ENCODE assay signal across 22 cellular contexts in the genomic region with DNA sequence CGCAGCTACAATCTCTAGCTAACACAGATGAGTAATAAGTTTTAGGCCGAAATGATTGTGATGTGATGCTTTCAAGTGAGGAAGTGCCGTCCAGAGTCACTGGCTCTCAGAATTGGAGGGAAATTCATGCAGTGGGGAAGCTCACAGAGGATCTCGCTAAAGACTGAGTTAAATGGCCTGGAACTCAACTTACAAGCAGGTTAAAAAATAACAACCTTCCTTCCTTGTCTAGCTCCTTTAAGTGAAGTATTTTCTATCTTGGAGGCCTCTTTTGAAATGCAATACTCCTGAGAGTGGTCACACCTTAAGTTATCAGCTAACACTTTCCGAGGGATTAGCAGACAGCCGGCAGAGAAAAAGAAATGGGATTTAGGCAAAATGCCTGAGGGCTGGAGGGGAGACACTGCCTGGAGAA.
"Had no signal": no experiment of that assay in that cellular context is flagged by ENCODE, and none has a peak within 500 bp of the region (broad histone marks: within the 10 kb centered on the region; RNA-seq: fewer than 3 reads in every experiment).

No MANE protein-coding gene starts in this region.

- H3K27me3 ChIP-seq: brain microvascular endothelial cell, dorsolateral prefrontal cortex, foreskin keratinocyte, thyroid gland had no signal

- ATAC-seq: activated CD4-positive, CD25-positive, alpha-beta regulatory T cell treated with anti-CD3 and anti-CD28 coated beads, Interleukin-2, amount 50 U/mL, for 24 hours; foreskin keratinocyte; left ventricle myocardium superior; natural killer cell had no signal

- DNase-seq: activated CD4-positive, alpha-beta T cell treated with anti-CD3 and anti-CD28 coated beads, Interleukin-2, amount 10 ng/mL, durations not matched to agents 7 days and 5 days; activated CD8-positive, alpha-beta memory T cell treated with anti-CD3 and anti-CD28 coated beads, Interleukin-2, amount 50 U/mL, for 4 hours; activated effector memory CD4-positive, alpha-beta T cell treated with Interleukin-2 at 50 U/mL for 16 hours; activated naive CD4-positive, alpha-beta T cell treated with anti-CD3 and anti-CD28 coated beads, Interleukin-2, amount 50 U/mL, for 16 hours; activated T-cell treated with anti-CD3 and anti-CD28 coated beads, Interleukin-2, amount 50 U/mL, for 48 hours; aorta; brain microvascular endothelial cell; central memory CD4-positive, alpha-beta T cell; dorsolateral prefrontal cortex; foreskin keratinocyte; glutamatergic neuron; hypothalamus; islet precursor cell; left ventricle myocardium superior; natural killer cell; nucleus accumbens; stimulated activated CD4-positive, alpha-beta T cell treated with anti-CD3 and anti-CD28 coated beads, Interleukin-2, amount 100 ng/mL, for 24 hours; stimulated activated naive CD4-positive, alpha-beta T cell treated with Interleukin-2 at 50 U/mL for 16 hours; thyroid gland had no signal

- H3K4me3 ChIP-seq: dorsolateral prefrontal cortex, thyroid gland had no signal

- H3K4me1 ChIP-seq: foreskin keratinocyte had no signal

- H3K27ac ChIP-seq: brain microvascular endothelial cell, dorsolateral prefrontal cortex, epithelial cell of prostate, foreskin keratinocyte, thyroid gland had no signal

- FAIRE-seq: colon had no signal

- H3K9me3 ChIP-seq: thyroid gland had no signal

- H3K36me3 ChIP-seq: brain microvascular endothelial cell, thyroid gland had no signal
